In the genomic region with DNA sequence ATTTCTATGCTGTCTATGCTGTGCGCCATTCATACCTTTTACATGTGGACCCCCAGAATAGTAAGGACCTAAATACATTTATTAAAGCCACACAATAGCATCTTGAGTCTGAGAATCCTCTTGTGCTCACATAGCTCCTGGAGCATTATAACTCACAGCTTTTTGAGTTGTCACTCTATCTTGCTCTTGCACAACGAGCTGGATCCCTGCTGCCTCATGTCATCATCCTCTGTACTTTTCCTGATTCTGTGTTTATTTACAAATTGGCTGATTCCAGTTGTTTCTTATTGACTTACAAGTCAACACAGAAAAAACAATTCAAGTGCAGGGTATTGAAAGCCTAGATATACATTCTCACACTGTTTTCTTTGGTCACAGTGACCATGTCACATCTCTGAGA, we compare ENCODE assay signal across 16 cellular contexts.
A peak's percentile ranks its signal among the peaks of the same experiment; 100 is the strongest.
DNase-seq lines count a peak whose midpoint lies in the region; ATAC-seq, FAIRE-seq and TF ChIP-seq lines count a peak whose summit lies in the region.
"Had no signal": no experiment of that assay in that cellular context is flagged by ENCODE, and none has a peak within 500 bp of the region (broad histone marks: within the 10 kb centered on the region; RNA-seq: fewer than 3 reads in every experiment).

No MANE protein-coding gene starts in this region.

- H3K9me3 ChIP-seq in Loucy (ENCODE audit: insufficient read depth, low read depth, low read length): no peaks in the 10 kb centered on the region
- no peaks in the 10 kb centered on the region; the same call in 2 of the 3 replicates for H3K9me3 ChIP-seq in GM12878 (replicated peaks; ENCODE audit: control insufficient read depth, insufficient read depth, low read length)
- no peaks in the 10 kb centered on the region for H3K9me3 ChIP-seq in right lobe of liver
- H3K9me3 ChIP-seq in colonic mucosa: no peaks in the 10 kb centered on the region
- H3K9me3 ChIP-seq: BLaER1 had no signal

- RAD21 ChIA-PET in GM12878 (lab: Charles Lee; ENCODE audit: unreplicated experiment): interaction anchor here (0.8 to 7.4 kb wide), 8 partner anchors 11 to 162 kb away, joined by 3 to 65 read pairs (median 4); no protein-coding TSS in a partner anchor

- no peak for TF ChIP-seq EP300 in GM12878 (IDR thresholded peaks at IDR 0.05; ENCODE audit: borderline replicate concordance in 1 of 2, control insufficient read depth in 1 of 2, low read depth in 2 of 2, low read length in 2 of 2)

- POLR2A ChIA-PET in GM12878 (lab: Charles Lee): interaction anchor here (1.0 to 2.9 kb wide), 3 partner anchors 12 to 23 kb away, joined by 4 to 13 read pairs (median 8); no protein-coding TSS in a partner anchor

- WGBS in GM12878 (ENCODE audit: insufficient coverage, insufficient replicate concordance, low lambda C conversion rate, missing lambda C conversion rate): 100% methylated on average over 2 of the region's 2 CpGs
- 42% methylated on average over 2 of the region's 2 CpGs for WGBS in right lobe of liver (ENCODE audit: insufficient coverage, low coverage, low lambda C conversion rate, missing lambda C conversion rate)

- H2AFZ ChIP-seq in Loucy (ENCODE audit: low read length) (no peak overlapping the region), GM12878 (ENCODE audit: control insufficient read depth, low read depth, low read length) (no peak overlapping the region)
- H2AFZ ChIP-seq: GM23338 had no signal

- H3K36me3 ChIP-seq in Loucy (ENCODE audit: insufficient read depth, low read length): no peaks in the 10 kb centered on the region
- H3K36me3 ChIP-seq in GM12878 (ENCODE audit: control insufficient read depth in 2 of 2, insufficient read depth in 2 of 2, low read length in 1 of 2): no peaks in the 10 kb centered on the region
- H3K36me3 ChIP-seq in right lobe of liver: no peaks in the 10 kb centered on the region
- no peaks in the 10 kb centered on the region for H3K36me3 ChIP-seq in colonic mucosa
- H3K36me3 ChIP-seq: BLaER1 had no signal

- intact Hi-C loops in GM12878 (cut with micrococcal nuclease; ENCODE audit: unreplicated experiment): no loop called here
- intact Hi-C loops in right lobe of liver (cut with DNase I): no loop called here
- intact Hi-C loops in colonic mucosa (cut with DNase I): no loop called here

- peak overlapping the region; percentile 96; the same call in 1 of the 2 replicates for H3K27ac ChIP-seq in GM12878 (ENCODE audit: control insufficient read depth, insufficient read depth)
- no peak overlapping the region for H3K27ac ChIP-seq in right lobe of liver
- no peak overlapping the region for H3K27ac ChIP-seq in colonic mucosa
- H3K27ac ChIP-seq: BLaER1 had no signal

- H4K20me1 ChIP-seq in Loucy (ENCODE audit: insufficient read depth, low read length, poor library complexity, severe bottlenecking) (no peaks in the 10 kb centered on the region), GM12878 (ENCODE audit: control insufficient read depth, insufficient read depth) (no peaks in the 10 kb centered on the region)
- H4K20me1 ChIP-seq: BLaER1 had no signal

- H3K4me1 ChIP-seq in Loucy (ENCODE audit: insufficient read depth, low read length, poor library complexity, severe bottlenecking) (peaks cover 38% of the 10 kb centered on the region), GM12878 (ENCODE audit: control insufficient read depth, insufficient read depth, low read length) (peaks cover 45% of the 10 kb centered on the region), right lobe of liver (peaks cover 0 to 3% (median 0%) of the 10 kb centered on the region in 4 donors), colonic mucosa (no peaks in the 10 kb centered on the region)

- H3K79me2 ChIP-seq in Loucy (ENCODE audit: insufficient read depth, low read length) (peaks cover 75% of the 10 kb centered on the region), GM12878 (ENCODE audit: control insufficient read depth, insufficient read depth, low read length) (peaks cover 56% of the 10 kb centered on the region)

- TF ChIP-seq CTCF in Loucy (conservative IDR thresholded peaks at IDR 0.05; ENCODE audit: low read length) (no peak), GM12878 (IDR thresholded peaks at IDR 0.05 in 2 of 3, conservative IDR thresholded peaks at IDR 0.05 in 1 of 3; ENCODE audit: control insufficient read depth in 2 of 3, extremely low read depth in 1 of 3, insufficient read depth in 1 of 3, low read depth in 3 of 3, low read length in 3 of 3) (no peak), fibroblast of villous mesenchyme (IDR thresholded peaks at IDR 0.05; ENCODE audit: insufficient read depth, low read depth, low read length) (no peak), right lobe of liver (IDR thresholded peaks at IDR 0.05) (no peak), colonic mucosa (IDR thresholded peaks at IDR 0.05) (no peak)

- H3K27me3 ChIP-seq in Loucy (ENCODE audit: insufficient read depth, low read length, poor library complexity, severe bottlenecking): no peaks in the 10 kb centered on the region
- no peaks in the 10 kb centered on the region for H3K27me3 ChIP-seq in GM12878 (replicated peaks in 1 of 2; ENCODE audit: control insufficient read depth in 2 of 2, insufficient read depth in 2 of 2, low read length in 1 of 2)
- H3K27me3 ChIP-seq in right lobe of liver: no peaks in the 10 kb centered on the region
- H3K27me3 ChIP-seq in colonic mucosa: no peaks in the 10 kb centered on the region
- H3K27me3 ChIP-seq: BLaER1 had no signal

- no peaks in the 10 kb centered on the region for H3F3A ChIP-seq in Loucy (ENCODE audit: low read depth)

- ATAC-seq in GM12878: no peak
- ATAC-seq in right lobe of liver: peak; percentile 42 to 81 (median 66)
- no peak for ATAC-seq in GM21576 (IDR thresholded peaks at IDR 0.05; ENCODE audit: unreplicated experiment)
- ATAC-seq: GM23338 had no signal

- no peak for TF ChIP-seq RAD21 in GM12878 (IDR thresholded peaks at IDR 0.05; ENCODE audit: insufficient read depth, low read depth, low read length)

- TF ChIP-seq POLR2A in GM12878 (IDR thresholded peaks at IDR 0.05; ENCODE audit: low read depth, low read length) (no peak), right lobe of liver (IDR thresholded peaks at IDR 0.05) (no peak)

- DNase-seq in GM12878 (ENCODE audit: low read depth, low spot score) (no peak), fibroblast of villous mesenchyme (ENCODE audit: low read depth) (peak; percentile 3), right lobe of liver (no peak), colonic mucosa (no peak), HK-2 (ENCODE audit: unreplicated experiment) (no peak)
- DNase-seq: 8988T; Calu3; CD4-positive, alpha-beta memory T cell; DMS79 treated with DMSO at 0.1 percent for 48 hours; HCEC 1CT had no signal

- FAIRE-seq in GM12878 (lab: Jason Lieb, UNC): no peak
- FAIRE-seq: GM19239, H54 had no signal

- no peaks in the 10 kb centered on the region for H3K9me2 ChIP-seq in Loucy (replicated peaks; ENCODE audit: low read depth, low read length)

- in situ Hi-C loops in GM12878 (cut with MboI): no loop called here

- H3K9ac ChIP-seq in Loucy (ENCODE audit: low read depth, low read length, poor library complexity, severe bottlenecking): no peak overlapping the region
- no peak overlapping the region for H3K9ac ChIP-seq in GM12878 (ENCODE audit: control insufficient read depth, insufficient read depth, low read length)
- H3K9ac ChIP-seq in colonic mucosa (ENCODE audit: low read depth in 2 of 2, low read length in 2 of 2): no peak overlapping the region
- H3K9ac ChIP-seq: BLaER1 had no signal

- BruUV-seq in GM12878 (replicated peaks; lab: Mats Ljungman, UMichigan): no TSS peak

- H3K4me2 ChIP-seq in Loucy (ENCODE audit: low read depth, low read length, poor library complexity, severe bottlenecking) (peak overlapping the region; percentile 8), GM12878 (ENCODE audit: control insufficient read depth, insufficient read depth) (no peak overlapping the region; the same call in 1 of the 2 replicates)
- H3K4me2 ChIP-seq: BLaER1, GM23338 had no signal

- SMC1A ChIA-PET in GM12878 (lab: Charles Lee; ENCODE audit: uncharacterized antibody, unreplicated experiment): interaction anchor here (1.8 to 9.4 kb wide), 6 partner anchors 10 to 30 kb away, joined by 5 to 176 read pairs (median 11); no protein-coding TSS in a partner anchor

- H3K4me3 ChIP-seq in Loucy (ENCODE audit: low read length, poor library complexity, severe bottlenecking) (no peak overlapping the region), GM12878 (no peak overlapping the region), fibroblast of villous mesenchyme (ENCODE audit: low read depth, low read length) (no peak overlapping the region), right lobe of liver (no peak overlapping the region), colonic mucosa (no peak overlapping the region)
- H3K4me3 ChIP-seq: BLaER1, GM23338 had no signal

- CTCF ChIA-PET in GM12878 (lab: Yijun Ruan, JAX): interaction anchor here (1.4 to 8.4 kb wide), 11 partner anchors 8 to 156 kb away, joined by 3 to 202 read pairs (median 8); no protein-coding TSS in a partner anchor

TF ChIP-seq in GM12878, 131 proteins besides CTCF, POLR2A, EP300 and RAD21 (continues in another document):
- TF ChIP-seq GATAD2B (conservative IDR thresholded peaks at IDR 0.05; ENCODE audit: low read depth): no peak
- TF ChIP-seq NFYA (IDR thresholded peaks at IDR 0.05; ENCODE audit: borderline replicate concordance, low read depth, low read length): no peak
- TF ChIP-seq CBX3 (IDR thresholded peaks at IDR 0.05; ENCODE audit: borderline replicate concordance, low read depth): no peak
- TF ChIP-seq FOXK2 (IDR thresholded peaks at IDR 0.05): no peak
- TF ChIP-seq ZBED1 (IDR thresholded peaks at IDR 0.05; ENCODE audit: borderline replicate concordance): no peak
- TF ChIP-seq IKZF1 (conservative IDR thresholded peaks at IDR 0.05): no peak
- no peak for TF ChIP-seq GABPA (IDR thresholded peaks at IDR 0.05; ENCODE audit: low read depth)

Comparison
In these comparisons a context has a peak if more than half of its experiments do, and no peak if none do; other contexts are left out.
1. ATAC-seq: peak in right lobe of liver (4 of 4); none in GM12878 (single experiment) and GM21576 (single experiment).